Comparison of ENCODE assay signal across 15 cellular contexts in genomic region chr13:52156724-52157251, GRCh38. TPM values are rescaled to one million over a fixed set of nuclear protein-coding genes. Genes with fewer than 3 reads are reported as not detected.
A peak's percentile ranks its signal among the peaks of the same experiment; 100 is the strongest.
DNase-seq lines count a peak whose midpoint lies in the region; ATAC-seq lines count a peak whose summit lies in the region.
"Had no signal": no experiment of that assay in that cellular context is flagged by ENCODE, and none has a peak within 500 bp of the region (broad histone marks: within the 10 kb centered on the region; RNA-seq: fewer than 3 reads in every experiment).

No MANE protein-coding gene starts in this region.

- peaks cover 32% of the 10 kb centered on the region for H3K4me1 Mint-ChIP-seq in activated CD4-positive, alpha-beta T cell treated with anti-CD3 and anti-CD28 coated beads, Interleukin-2, amount 10 ng/mL, durations not matched to agents 24 days and 14 days

- peak overlapping the region; percentile 15 for H3K4me3 Mint-ChIP-seq in activated CD4-positive, alpha-beta T cell treated with anti-CD3 and anti-CD28 coated beads, Interleukin-2, amount 10 ng/mL, durations not matched to agents 24 days and 14 days
- H3K4me3 Mint-ChIP-seq: activated CD4-positive, alpha-beta memory T cell treated with anti-CD3 and anti-CD28 coated beads for 36 hours had no signal

- DNase-seq in activated CD4-positive, alpha-beta T cell treated with anti-CD3 and anti-CD28 coated beads, Interleukin-2, amount 10 ng/mL, durations not matched to agents 24 days and 14 days, result no peak
- DNase-seq in activated CD4-positive, alpha-beta T cell treated with anti-CD3 and anti-CD28 coated beads for 4 hours, result no peak
- peak; percentile 12 for DNase-seq in hepatic stellate cell (ENCODE audit: low spot score)
- no peak for DNase-seq in substantia nigra (lab: John Stamatoyannopoulos, UW)
- DNase-seq in C1 segment of cervical spinal cord (lab: John Stamatoyannopoulos, UW), result no peak
- DNase-seq in stimulated activated CD4-positive, alpha-beta T cell treated with anti-CD3 and anti-CD28 coated beads, Interleukin-15, amount 100 ng/mL, for 24 hours, result no peak
- DNase-seq: activated CD4-positive, alpha-beta memory T cell treated with anti-CD3 and anti-CD28 coated beads for 36 hours; activated effector memory CD4-positive, alpha-beta T cell treated with anti-CD3 and anti-CD28 coated beads, Interleukin-2, amount 50 U/mL, for 16 hours; left ventricle myocardium inferior; NCI-H187 treated with DMSO at 0.1 percent for 48 hours; nucleus accumbens; small intestine had no signal

- intact Hi-C loops in activated CD4-positive, alpha-beta T cell treated with anti-CD3 and anti-CD28 coated beads, Interleukin-2, amount 10 ng/mL, durations not matched to agents 24 days and 14 days (cut with micrococcal nuclease), result no loop called here

- H3K27ac ChIP-seq in angular gyrus (ENCODE audit: low read depth, low read length) (peak overlapping the region; percentile 22), substantia nigra (ENCODE audit: low read depth, low read length, poor library complexity, severe bottlenecking) (peak overlapping the region; percentile 52)
- H3K27ac ChIP-seq: A549, left ventricle myocardium inferior had no signal

- H3K27me3 Mint-ChIP-seq in activated CD4-positive, alpha-beta T cell treated with anti-CD3 and anti-CD28 coated beads, Interleukin-2, amount 10 ng/mL, durations not matched to agents 24 days and 14 days, result no peaks in the 10 kb centered on the region
- H3K27me3 Mint-ChIP-seq: activated CD4-positive, alpha-beta memory T cell treated with anti-CD3 and anti-CD28 coated beads for 36 hours had no signal

- H3K9me3 Mint-ChIP-seq in activated CD4-positive, alpha-beta T cell treated with anti-CD3 and anti-CD28 coated beads, Interleukin-2, amount 10 ng/mL, durations not matched to agents 24 days and 14 days, result no peaks in the 10 kb centered on the region
- H3K9me3 Mint-ChIP-seq: activated CD4-positive, alpha-beta memory T cell treated with anti-CD3 and anti-CD28 coated beads for 36 hours had no signal

- no peak for ATAC-seq in HG03095 (IDR thresholded peaks at IDR 0.05; ENCODE audit: unreplicated experiment)
- ATAC-seq: A549 had no signal

- H3K27ac Mint-ChIP-seq in activated CD4-positive, alpha-beta T cell treated with anti-CD3 and anti-CD28 coated beads, Interleukin-2, amount 10 ng/mL, durations not matched to agents 24 days and 14 days, result no peak overlapping the region
- H3K27ac Mint-ChIP-seq: activated CD4-positive, alpha-beta memory T cell treated with anti-CD3 and anti-CD28 coated beads for 36 hours had no signal

- H3K36me3 Mint-ChIP-seq in activated CD4-positive, alpha-beta T cell treated with anti-CD3 and anti-CD28 coated beads, Interleukin-2, amount 10 ng/mL, durations not matched to agents 24 days and 14 days (ENCODE audit: low read depth), result peaks cover 4% of the 10 kb centered on the region
- H3K36me3 Mint-ChIP-seq: activated CD4-positive, alpha-beta memory T cell treated with anti-CD3 and anti-CD28 coated beads for 36 hours had no signal

RNA-seq across cellular contexts. Expression of gene NEK3, which starts 2.6 kb away (rescaled TPM):
- 7.1 and 10.4 TPM in 2 replicates for total RNA-seq in activated CD4-positive, alpha-beta T cell treated with anti-CD3 and anti-CD28 coated beads, Interleukin-2, amount 10 ng/mL, durations not matched to agents 24 days and 14 days

RNA-seq across cellular contexts. Expression of gene NEK5, which starts 27.9 kb away (rescaled TPM):
- not detected in 2 replicates for total RNA-seq in activated CD4-positive, alpha-beta T cell treated with anti-CD3 and anti-CD28 coated beads, Interleukin-2, amount 10 ng/mL, durations not matched to agents 24 days and 14 days
